1 cellular context compared by ENCODE assay signal in the genomic region with DNA sequence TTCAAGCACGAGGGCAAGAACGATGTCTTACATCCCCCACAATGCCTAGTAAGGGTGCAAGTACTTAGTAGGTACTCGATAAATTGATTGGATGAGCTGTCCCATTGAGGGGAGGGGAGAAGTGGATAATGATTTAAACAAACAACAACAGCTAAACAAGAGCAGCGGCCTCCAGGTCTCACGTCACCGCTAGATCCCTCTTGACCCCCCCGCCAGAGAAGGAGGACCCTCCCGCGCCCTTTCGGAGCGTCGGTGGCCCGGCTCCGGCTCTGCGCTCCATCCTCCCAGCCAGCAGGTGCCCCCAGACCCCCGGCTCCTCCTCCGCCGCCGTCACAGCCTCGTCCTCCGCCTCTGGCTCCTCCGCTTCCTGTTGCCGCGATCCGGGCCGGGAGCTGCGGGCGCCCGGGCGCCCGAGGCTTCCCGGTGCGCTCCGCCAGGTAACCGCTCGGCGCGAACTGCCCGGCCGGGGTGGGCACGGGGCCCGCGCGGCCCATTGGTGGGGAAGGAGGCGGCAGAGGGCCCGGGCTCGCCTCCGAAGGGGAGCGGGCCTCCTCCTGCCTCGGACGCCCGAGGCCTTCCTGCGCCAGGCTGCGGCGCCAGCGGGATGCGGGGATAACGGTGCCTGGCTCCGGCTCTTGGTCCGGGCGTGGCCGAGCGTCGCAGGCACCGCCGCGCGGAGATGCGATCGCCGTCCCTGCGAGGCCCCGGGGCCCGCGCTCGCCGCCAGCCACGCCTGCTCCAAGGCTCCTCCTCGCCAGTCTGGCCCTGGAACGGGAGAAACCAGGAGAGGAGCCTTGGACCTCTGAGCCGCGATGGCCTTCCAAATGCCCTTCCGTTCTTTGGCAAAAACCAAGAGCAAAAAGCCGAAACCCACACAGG.
TF ChIP-seq lines count a peak whose summit lies in the region.

A gene (plus strand): TSS at position 368 of the 879 bp plus-strand sequence. CDS start 2,143 bp downstream, outside the sequence.

TF ChIP-seq in SK-N-SH, 30 proteins besides CTCF, POLR2A, EP300 and RAD21 (continued from another document):
- TF ChIP-seq, protein P1, sequence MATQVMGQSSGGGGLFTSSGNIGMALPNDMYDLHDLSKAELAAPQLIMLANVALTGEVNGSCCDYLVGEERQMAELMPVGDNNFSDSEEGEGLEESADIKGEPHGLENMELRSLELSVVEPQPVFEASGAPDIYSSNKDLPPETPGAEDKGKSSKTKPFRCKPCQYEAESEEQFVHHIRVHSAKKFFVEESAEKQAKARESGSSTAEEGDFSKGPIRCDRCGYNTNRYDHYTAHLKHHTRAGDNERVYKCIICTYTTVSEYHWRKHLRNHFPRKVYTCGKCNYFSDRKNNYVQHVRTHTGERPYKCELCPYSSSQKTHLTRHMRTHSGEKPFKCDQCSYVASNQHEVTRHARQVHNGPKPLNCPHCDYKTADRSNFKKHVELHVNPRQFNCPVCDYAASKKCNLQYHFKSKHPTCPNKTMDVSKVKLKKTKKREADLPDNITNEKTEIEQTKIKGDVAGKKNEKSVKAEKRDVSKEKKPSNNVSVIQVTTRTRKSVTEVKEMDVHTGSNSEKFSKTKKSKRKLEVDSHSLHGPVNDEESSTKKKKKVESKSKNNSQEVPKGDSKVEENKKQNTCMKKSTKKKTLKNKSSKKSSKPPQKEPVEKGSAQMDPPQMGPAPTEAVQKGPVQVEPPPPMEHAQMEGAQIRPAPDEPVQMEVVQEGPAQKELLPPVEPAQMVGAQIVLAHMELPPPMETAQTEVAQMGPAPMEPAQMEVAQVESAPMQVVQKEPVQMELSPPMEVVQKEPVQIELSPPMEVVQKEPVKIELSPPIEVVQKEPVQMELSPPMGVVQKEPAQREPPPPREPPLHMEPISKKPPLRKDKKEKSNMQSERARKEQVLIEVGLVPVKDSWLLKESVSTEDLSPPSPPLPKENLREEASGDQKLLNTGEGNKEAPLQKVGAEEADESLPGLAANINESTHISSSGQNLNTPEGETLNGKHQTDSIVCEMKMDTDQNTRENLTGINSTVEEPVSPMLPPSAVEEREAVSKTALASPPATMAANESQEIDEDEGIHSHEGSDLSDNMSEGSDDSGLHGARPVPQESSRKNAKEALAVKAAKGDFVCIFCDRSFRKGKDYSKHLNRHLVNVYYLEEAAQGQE (IDR thresholded peaks at IDR 0.05; ENCODE audit: low read depth, low read length): 0 out of 2 replicates have a peak, but pooled peaks have one; percentile 45
- TF ChIP-seq SIN3A (IDR thresholded peaks at IDR 0.05; ENCODE audit: borderline replicate concordance, low read depth, low read length): peak; percentile 7; the same call in 1 of the 2 replicates
- no peak for TF ChIP-seq TEAD4 (IDR thresholded peaks at IDR 0.05; ENCODE audit: borderline replicate concordance, insufficient read depth)
- TF ChIP-seq, protein P2, sequence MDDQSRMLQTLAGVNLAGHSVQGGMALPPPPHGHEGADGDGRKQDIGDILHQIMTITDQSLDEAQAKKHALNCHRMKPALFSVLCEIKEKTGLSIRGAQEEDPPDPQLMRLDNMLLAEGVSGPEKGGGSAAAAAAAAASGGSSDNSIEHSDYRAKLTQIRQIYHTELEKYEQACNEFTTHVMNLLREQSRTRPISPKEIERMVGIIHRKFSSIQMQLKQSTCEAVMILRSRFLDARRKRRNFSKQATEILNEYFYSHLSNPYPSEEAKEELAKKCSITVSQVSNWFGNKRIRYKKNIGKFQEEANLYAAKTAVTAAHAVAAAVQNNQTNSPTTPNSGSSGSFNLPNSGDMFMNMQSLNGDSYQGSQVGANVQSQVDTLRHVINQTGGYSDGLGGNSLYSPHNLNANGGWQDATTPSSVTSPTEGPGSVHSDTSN (IDR thresholded peaks at IDR 0.05): no peak
- no peak; the same call in 1 of the 2 replicates for TF ChIP-seq MXI1 (IDR thresholded peaks at IDR 0.05; ENCODE audit: low read depth, low read length)
- peak; percentile 72 for TF ChIP-seq POLR2AphosphoS5 (IDR thresholded peaks at IDR 0.05; ENCODE audit: low read depth, low read length)
- TF ChIP-seq RFX5 (IDR thresholded peaks at IDR 0.05; ENCODE audit: low read length): no peak
- TF ChIP-seq CHD2 (IDR thresholded peaks at IDR 0.05; ENCODE audit: low read length, partially characterized antibody): peak; percentile 11
- peak; percentile 16; the same call in 1 of the 2 replicates for TF ChIP-seq SMC3 (IDR thresholded peaks at IDR 0.05; ENCODE audit: low read depth, low read length)
- peak; percentile 83 for TF ChIP-seq TAF1 (IDR thresholded peaks at IDR 0.05; ENCODE audit: borderline replicate concordance, low read depth, low read length)
- TF ChIP-seq ELF1 (IDR thresholded peaks at IDR 0.05): 0 out of 2 replicates have a peak, but pooled peaks have one; percentile 15
- no peak for TF ChIP-seq FOSL2 (IDR thresholded peaks at IDR 0.05; ENCODE audit: borderline replicate concordance, low read depth)
- TF ChIP-seq YY1 (IDR thresholded peaks at IDR 0.05; ENCODE audit: low read depth): no peak; the same call in 1 of the 2 replicates
- TF ChIP-seq GABPA (IDR thresholded peaks at IDR 0.05; ENCODE audit: low read depth): peak; percentile 49; the same call in 1 of the 2 replicates
- TF ChIP-seq TCF12 (IDR thresholded peaks at IDR 0.05): no peak
- TF ChIP-seq, protein P3, sequence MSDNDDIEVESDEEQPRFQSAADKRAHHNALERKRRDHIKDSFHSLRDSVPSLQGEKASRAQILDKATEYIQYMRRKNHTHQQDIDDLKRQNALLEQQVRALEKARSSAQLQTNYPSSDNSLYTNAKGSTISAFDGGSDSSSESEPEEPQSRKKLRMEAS (IDR thresholded peaks at IDR 0.05; ENCODE audit: low read depth): peak; percentile 59
- TF ChIP-seq RXRA (IDR thresholded peaks at IDR 0.05; ENCODE audit: borderline replicate concordance, low read depth): no peak
- TF ChIP-seq, protein P4, sequence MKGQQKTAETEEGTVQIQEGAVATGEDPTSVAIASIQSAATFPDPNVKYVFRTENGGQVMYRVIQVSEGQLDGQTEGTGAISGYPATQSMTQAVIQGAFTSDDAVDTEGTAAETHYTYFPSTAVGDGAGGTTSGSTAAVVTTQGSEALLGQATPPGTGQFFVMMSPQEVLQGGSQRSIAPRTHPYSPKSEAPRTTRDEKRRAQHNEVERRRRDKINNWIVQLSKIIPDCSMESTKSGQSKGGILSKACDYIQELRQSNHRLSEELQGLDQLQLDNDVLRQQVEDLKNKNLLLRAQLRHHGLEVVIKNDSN (IDR thresholded peaks at IDR 0.05; ENCODE audit: borderline replicate concordance, low read depth): no peak
